9 cellular contexts compared by ENCODE assay signal in genomic region chr2:29573147-29573546, GRCh38.
"Had no signal": no experiment of that assay in that cellular context is flagged by ENCODE, and none has a peak within 500 bp of the region (broad histone marks: within the 10 kb centered on the region; RNA-seq: fewer than 3 reads in every experiment).

No MANE protein-coding gene starts in this region.

- FAIRE-seq: HepG2, HTR-8/SVneo, K562 had no signal

- H3K9ac ChIP-seq: KMS-11 had no signal

- H3K27ac Mint-ChIP-seq: IgD-negative memory B cell had no signal

- H3K4me1 Mint-ChIP-seq: IgD-negative memory B cell had no signal

- DNase-seq: IMR-90, KBM-7, KG1 had no signal

- H3K4me2 ChIP-seq: KMS-11 had no signal

- H3K4me3 ChIP-seq: K562 had no signal

- ATAC-seq: HepG2, K562 had no signal

- H3K4me3 Mint-ChIP-seq: IgD-negative memory B cell had no signal

- H3K36me3 Mint-ChIP-seq: IgD-negative memory B cell had no signal

- H3K27ac ChIP-seq: HL-60, KMS-11 had no signal
